ENCODE assay signal across 1 cellular context in genomic region chr7:152149363-152149762, GRCh38.
TF ChIP-seq lines count a peak whose summit lies in the region.

No MANE protein-coding gene starts in this region.

TF ChIP-seq in HepG2, 621 proteins besides CTCF, POLR2A, EP300 and RAD21 (continued from another document):
- TF ChIP-seq ZNF513 (CRISPR knock-in tag; conservative IDR thresholded peaks at IDR 0.05) (no peak), STAT6 (CRISPR knock-in tag; IDR thresholded peaks at IDR 0.05; ENCODE audit: borderline replicate concordance) (no peak), ZSCAN21 (CRISPR knock-in tag; IDR thresholded peaks at IDR 0.05; ENCODE audit: borderline replicate concordance) (no peak), ARNT (IDR thresholded peaks at IDR 0.05) (no peak), ZNF101 (CRISPR knock-in tag; IDR thresholded peaks at IDR 0.05; ENCODE audit: borderline replicate concordance, low read depth) (no peak), ZNF772 (CRISPR knock-in tag; IDR thresholded peaks at IDR 0.05) (no peak), ZNF274 (CRISPR knock-in tag; IDR thresholded peaks at IDR 0.05) (no peak), NR1H2 (CRISPR knock-in tag; IDR thresholded peaks at IDR 0.05; ENCODE audit: borderline replicate concordance, low read depth) (no peak), GZF1 (CRISPR knock-in tag; IDR thresholded peaks at IDR 0.05) (no peak), ZBTB14 (CRISPR knock-in tag; IDR thresholded peaks at IDR 0.05) (no peak), TFAP4 (IDR thresholded peaks at IDR 0.05; ENCODE audit: borderline replicate concordance, low read depth) (no peak), PAX8 (CRISPR knock-in tag; IDR thresholded peaks at IDR 0.05; ENCODE audit: borderline replicate concordance) (no peak), POLR2AphosphoS2 (IDR thresholded peaks at IDR 0.05; ENCODE audit: low read depth, low read length) (no peak), ZBTB25 (CRISPR knock-in tag; IDR thresholded peaks at IDR 0.05) (no peak), MATR3 (CRISPR knock-in tag; IDR thresholded peaks at IDR 0.05) (no peak), ZNF253 (CRISPR knock-in tag; IDR thresholded peaks at IDR 0.05; ENCODE audit: borderline replicate concordance) (no peak)
- TF ChIP-seq, protein P1, sequence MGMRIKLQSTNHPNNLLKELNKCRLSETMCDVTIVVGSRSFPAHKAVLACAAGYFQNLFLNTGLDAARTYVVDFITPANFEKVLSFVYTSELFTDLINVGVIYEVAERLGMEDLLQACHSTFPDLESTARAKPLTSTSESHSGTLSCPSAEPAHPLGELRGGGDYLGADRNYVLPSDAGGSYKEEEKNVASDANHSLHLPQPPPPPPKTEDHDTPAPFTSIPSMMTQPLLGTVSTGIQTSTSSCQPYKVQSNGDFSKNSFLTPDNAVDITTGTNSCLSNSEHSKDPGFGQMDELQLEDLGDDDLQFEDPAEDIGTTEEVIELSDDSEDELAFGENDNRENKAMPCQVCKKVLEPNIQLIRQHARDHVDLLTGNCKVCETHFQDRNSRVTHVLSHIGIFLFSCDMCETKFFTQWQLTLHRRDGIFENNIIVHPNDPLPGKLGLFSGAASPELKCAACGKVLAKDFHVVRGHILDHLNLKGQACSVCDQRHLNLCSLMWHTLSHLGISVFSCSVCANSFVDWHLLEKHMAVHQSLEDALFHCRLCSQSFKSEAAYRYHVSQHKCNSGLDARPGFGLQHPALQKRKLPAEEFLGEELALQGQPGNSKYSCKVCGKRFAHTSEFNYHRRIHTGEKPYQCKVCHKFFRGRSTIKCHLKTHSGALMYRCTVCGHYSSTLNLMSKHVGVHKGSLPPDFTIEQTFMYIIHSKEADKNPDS (CRISPR knock-in tag; IDR thresholded peaks at IDR 0.05), result no peak
- TF ChIP-seq, protein P2, sequence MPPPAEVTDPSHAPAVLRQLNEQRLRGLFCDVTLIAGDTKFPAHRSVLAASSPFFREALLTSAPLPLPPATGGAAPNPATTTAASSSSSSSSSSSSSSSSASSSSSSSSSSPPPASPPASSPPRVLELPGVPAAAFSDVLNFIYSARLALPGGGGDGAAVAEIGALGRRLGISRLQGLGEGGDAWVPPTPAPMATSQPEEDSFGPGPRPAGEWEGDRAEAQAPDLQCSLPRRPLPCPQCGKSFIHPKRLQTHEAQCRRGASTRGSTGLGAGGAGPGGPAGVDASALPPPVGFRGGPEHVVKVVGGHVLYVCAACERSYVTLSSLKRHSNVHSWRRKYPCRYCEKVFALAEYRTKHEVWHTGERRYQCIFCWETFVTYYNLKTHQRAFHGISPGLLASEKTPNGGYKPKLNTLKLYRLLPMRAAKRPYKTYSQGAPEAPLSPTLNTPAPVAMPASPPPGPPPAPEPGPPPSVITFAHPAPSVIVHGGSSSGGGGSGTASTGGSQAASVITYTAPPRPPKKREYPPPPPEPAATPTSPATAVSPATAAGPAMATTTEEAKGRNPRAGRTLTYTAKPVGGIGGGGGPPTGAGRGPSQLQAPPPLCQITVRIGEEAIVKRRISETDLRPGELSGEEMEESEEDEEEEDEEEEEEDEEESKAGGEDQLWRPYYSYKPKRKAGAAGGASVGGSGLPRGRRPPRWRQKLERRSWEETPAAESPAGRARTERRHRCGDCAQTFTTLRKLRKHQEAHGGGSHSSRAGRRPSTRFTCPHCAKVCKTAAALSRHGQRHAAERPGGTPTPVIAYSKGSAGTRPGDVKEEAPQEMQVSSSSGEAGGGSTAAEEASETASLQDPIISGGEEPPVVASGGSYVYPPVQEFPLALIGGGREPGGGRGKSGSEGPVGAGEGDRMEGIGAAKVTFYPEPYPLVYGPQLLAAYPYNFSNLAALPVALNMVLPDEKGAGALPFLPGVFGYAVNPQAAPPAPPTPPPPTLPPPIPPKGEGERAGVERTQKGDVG (CRISPR knock-in tag; IDR thresholded peaks at IDR 0.05; ENCODE audit: borderline replicate concordance), result no peak
- TF ChIP-seq, protein P3, sequence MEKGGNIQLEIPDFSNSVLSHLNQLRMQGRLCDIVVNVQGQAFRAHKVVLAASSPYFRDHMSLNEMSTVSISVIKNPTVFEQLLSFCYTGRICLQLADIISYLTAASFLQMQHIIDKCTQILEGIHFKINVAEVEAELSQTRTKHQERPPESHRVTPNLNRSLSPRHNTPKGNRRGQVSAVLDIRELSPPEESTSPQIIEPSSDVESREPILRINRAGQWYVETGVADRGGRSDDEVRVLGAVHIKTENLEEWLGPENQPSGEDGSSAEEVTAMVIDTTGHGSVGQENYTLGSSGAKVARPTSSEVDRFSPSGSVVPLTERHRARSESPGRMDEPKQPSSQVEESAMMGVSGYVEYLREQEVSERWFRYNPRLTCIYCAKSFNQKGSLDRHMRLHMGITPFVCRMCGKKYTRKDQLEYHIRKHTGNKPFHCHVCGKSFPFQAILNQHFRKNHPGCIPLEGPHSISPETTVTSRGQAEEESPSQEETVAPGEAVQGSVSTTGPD (CRISPR knock-in tag; IDR thresholded peaks at IDR 0.05), result no peak
